ENCODE assay signal across 8 cellular contexts in the genomic region with DNA sequence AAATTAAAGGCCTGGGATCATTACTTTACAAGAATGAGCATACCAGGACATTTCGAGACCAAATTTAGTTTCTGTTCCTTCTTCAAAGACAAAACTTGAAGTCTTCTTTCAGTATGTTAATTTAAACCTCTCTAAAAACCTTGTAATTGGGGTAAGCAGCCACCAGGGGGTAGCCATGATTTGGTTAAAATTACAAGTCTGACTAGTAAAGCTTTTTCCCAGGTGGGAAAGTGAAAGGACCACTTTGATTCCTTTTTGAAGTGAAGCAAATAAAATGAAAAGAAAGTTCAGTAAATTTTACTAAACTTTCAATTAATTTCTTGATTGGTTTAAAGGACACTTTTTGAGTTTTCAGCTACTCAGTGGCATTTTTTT.
DNase-seq lines count a peak whose midpoint lies in the region; ATAC-seq, FAIRE-seq and TF ChIP-seq lines count a peak whose summit lies in the region.

No MANE protein-coding gene starts in this region.

- no peaks in the 10 kb centered on the region for H3K4me1 ChIP-seq in right lobe of liver

- peak; percentile 66 for FAIRE-seq in RCC 7860 (lab: Jason Lieb, UNC)

- TF ChIP-seq CTCF in right lobe of liver (IDR thresholded peaks at IDR 0.05), result peak; percentile 44 to 58 (median 48)

- H3K27me3 ChIP-seq in right lobe of liver, result no peaks in the 10 kb centered on the region

- no peak overlapping the region for H3K4me3 ChIP-seq in right lobe of liver

- H3K27ac ChIP-seq in right lobe of liver (no peak overlapping the region), caudate nucleus (ENCODE audit: low read depth, low read length) (no peak overlapping the region)

- DNase-seq in DMS53 (lab: John Stamatoyannopoulos, UW) (peak; percentile 77), RCC 7860 (ENCODE audit: low spot score) (no peak), right lobe of liver (no peak), caudate nucleus (lab: John Stamatoyannopoulos, UW) (no peak), left colon (no peak)
- DNase-seq in stimulated activated CD4-positive, alpha-beta T cell treated with anti-CD3 and anti-CD28 coated beads, Interleukin-12 subunit alpha, Interleukin-12 subunit beta, amount 100 ng/mL, for 4 hours, result no peak

- H3K36me3 ChIP-seq in right lobe of liver, result no peaks in the 10 kb centered on the region

- WGBS in right lobe of liver (ENCODE audit: insufficient coverage, low coverage, low lambda C conversion rate, missing lambda C conversion rate), result 44% methylated on average over 1 of the region's 1 CpG

- ATAC-seq in GM19023 (IDR thresholded peaks at IDR 0.05; ENCODE audit: unreplicated experiment) (peak; percentile 67), HG03066 (IDR thresholded peaks at IDR 0.05; ENCODE audit: low read depth, unreplicated experiment) (peak; percentile 92), right lobe of liver (peak in 3 of 4 donors; percentile 65 to 71 (median 66)), left colon (no peak)

- no peaks in the 10 kb centered on the region for H3K9me3 ChIP-seq in right lobe of liver

- intact Hi-C loops in right lobe of liver (cut with DNase I), result loop anchor here in 1 of 2 donors (10.0 kb wide), 1 partner anchor 321 kb away; no protein-coding TSS in a partner anchor
- intact Hi-C loops in left colon (cut with DNase I, micrococcal nuclease), result no loop called here

- TF ChIP-seq POLR2A in right lobe of liver (IDR thresholded peaks at IDR 0.05), result no peak
